In the genomic region with DNA sequence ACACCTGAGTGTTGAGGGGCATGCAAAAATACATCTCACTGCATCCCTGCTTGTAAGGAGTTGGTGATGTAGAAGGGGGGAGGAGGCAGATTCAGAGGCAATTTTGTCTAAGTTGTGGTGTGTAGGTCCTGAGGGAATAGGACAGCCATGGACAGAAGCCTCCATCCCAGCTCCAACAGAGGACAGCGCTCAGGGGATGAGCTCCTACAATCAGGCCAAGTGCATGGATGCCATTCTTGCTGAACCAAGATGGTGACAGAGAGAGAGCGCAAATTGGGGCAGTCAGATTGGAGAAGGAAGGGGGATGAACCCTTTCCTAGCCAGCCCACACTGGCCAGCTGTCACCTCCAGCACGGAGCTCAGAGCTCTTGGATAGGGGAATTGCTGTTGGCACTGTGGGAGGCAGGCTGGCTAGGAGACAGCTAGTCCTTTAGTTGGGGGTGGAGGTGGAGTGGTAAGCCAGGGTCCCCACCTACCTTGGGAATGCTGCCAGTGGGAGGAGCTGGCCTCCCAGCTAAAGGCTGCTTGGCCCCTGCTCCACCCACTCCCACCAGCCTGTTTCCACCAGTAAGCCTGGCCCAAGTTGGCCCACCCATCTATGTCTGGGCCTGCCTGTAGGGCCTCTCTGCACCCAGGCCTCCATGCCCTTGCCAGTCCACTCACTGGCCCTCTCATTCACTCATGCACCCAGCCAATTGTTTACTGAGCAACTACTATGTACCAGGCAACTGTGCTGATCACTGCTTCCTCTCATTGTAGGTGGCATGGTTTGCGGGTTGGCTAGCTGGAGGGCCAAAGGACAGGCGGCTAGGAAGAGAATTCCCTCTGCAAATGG, we compare ENCODE assay signal across 11 cellular contexts. TPM values are rescaled to one million over a fixed set of nuclear protein-coding genes. Genes with fewer than 3 reads are reported as not detected.
A peak's percentile ranks its signal among the peaks of the same experiment; 100 is the strongest.
DNase-seq lines count a peak whose midpoint lies in the region; ATAC-seq and TF ChIP-seq lines count a peak whose summit lies in the region.
"Had no signal": no experiment of that assay in that cellular context is flagged by ENCODE, and none has a peak within 500 bp of the region (broad histone marks: within the 10 kb centered on the region; RNA-seq: fewer than 3 reads in every experiment).

No MANE protein-coding gene starts in this region.

- H3K36me3 Mint-ChIP-seq in brain, result no peaks in the 10 kb centered on the region

- 85 to 86% methylated on average over 5 of the region's 5 CpGs for WGBS in aorta, 2 donors

- H3K27me3 ChIP-seq in left ventricle myocardium inferior (ENCODE audit: low read depth), result peaks cover 5% of the 10 kb centered on the region
- H3K27me3 ChIP-seq in mucosa of stomach (ENCODE audit: control insufficient read depth, insufficient read depth, low read length), result no peaks in the 10 kb centered on the region
- H3K27me3 ChIP-seq in aorta (ENCODE audit: control insufficient read depth in 1 of 2, insufficient read depth in 2 of 2, low read length in 1 of 2), result no peaks in the 10 kb centered on the region

- peak overlapping the region in 3 of 5 experiments; percentile 19 to 94 (median 50) for H3K27ac Mint-ChIP-seq in brain

- H3K9me3 ChIP-seq in left ventricle myocardium inferior (replicated peaks), result no peaks in the 10 kb centered on the region
- no peaks in the 10 kb centered on the region for H3K9me3 ChIP-seq in mucosa of stomach (ENCODE audit: control insufficient read depth, low read length)
- no peaks in the 10 kb centered on the region for H3K9me3 ChIP-seq in aorta (ENCODE audit: control insufficient read depth, low read length)
- H3K9me3 ChIP-seq: SJCRH30 had no signal

- H3K4me3 ChIP-seq in left ventricle myocardium inferior (no peak overlapping the region), mucosa of stomach (ENCODE audit: low read length) (no peak overlapping the region), aorta (ENCODE audit: low read length in 2 of 2) (no peak overlapping the region)
- H3K4me3 ChIP-seq: GM23248, SJCRH30 had no signal

- H3K4me3 Mint-ChIP-seq in brain, result peak overlapping the region; percentile 83 to 97 (median 90)

- no peaks in the 10 kb centered on the region for H3K9me3 Mint-ChIP-seq in brain

- ATAC-seq in left cardiac atrium (no peak), aorta (ENCODE audit: low FRiP score) (no peak), GM18861 (IDR thresholded peaks at IDR 0.05; ENCODE audit: unreplicated experiment) (no peak)

- H3K4me1 Mint-ChIP-seq in brain, result peaks cover 35% of the 10 kb centered on the region

- TF ChIP-seq CTCF in left ventricle myocardium inferior (IDR thresholded peaks at IDR 0.05; ENCODE audit: borderline replicate concordance) (no peak), brain (conservative IDR thresholded peaks at IDR 0.05) (no peak)

- H3K9ac ChIP-seq in mucosa of stomach (ENCODE audit: low read length), result peak overlapping the region; percentile 82
- H3K9ac ChIP-seq: GM23248 had no signal

- H3K27me3 Mint-ChIP-seq in brain, result peaks cover 7% of the 10 kb centered on the region

- H3K27ac ChIP-seq in left ventricle myocardium inferior (replicated peaks) (peak overlapping the region; percentile 2), aorta (ENCODE audit: low read depth in 1 of 2, low read length in 2 of 2) (no peak overlapping the region)
- H3K27ac ChIP-seq: GM23248, SJCRH30 had no signal

- no peak for DNase-seq in left ventricle myocardium inferior
- no peak for DNase-seq in left cardiac atrium
- peak; percentile 44 to 70 for DNase-seq in aorta
- DNase-seq in NCI-H2196 treated with DMSO at 0.1 percent for 48 hours (lab: John Stamatoyannopoulos, UW; ENCODE audit: unreplicated experiment), result no peak
- no peak for DNase-seq in 8988T
- DNase-seq: activated effector memory CD4-positive, alpha-beta T cell treated with anti-CD3 and anti-CD28 coated beads, Interleukin-2, amount 50 U/mL, for 16 hours; GM23248 had no signal

- no peaks in the 10 kb centered on the region for H3K36me3 ChIP-seq in left ventricle myocardium inferior
- no peaks in the 10 kb centered on the region for H3K36me3 ChIP-seq in mucosa of stomach (ENCODE audit: control insufficient read depth, insufficient read depth, low read length)
- H3K36me3 ChIP-seq in aorta (ENCODE audit: control insufficient read depth in 1 of 2, insufficient read depth in 2 of 2, low read length in 1 of 2), result no peaks in the 10 kb centered on the region
- H3K36me3 ChIP-seq: SJCRH30 had no signal

- peaks cover 47% of the 10 kb centered on the region for H3K4me1 ChIP-seq in left ventricle myocardium inferior
- peaks cover 65% of the 10 kb centered on the region for H3K4me1 ChIP-seq in mucosa of stomach (ENCODE audit: control insufficient read depth, insufficient read depth, low read length)
- no peaks in the 10 kb centered on the region for H3K4me1 ChIP-seq in aorta (ENCODE audit: control insufficient read depth in 1 of 2, insufficient read depth in 2 of 2, low read length in 2 of 2)

- intact Hi-C loops in left ventricle myocardium inferior (cut with micrococcal nuclease) (no loop called here), left cardiac atrium (cut with DNase I) (no loop called here), aorta (cut with DNase I) (no loop called here)

RNA-seq across cellular contexts. Expression of a gene that starts 2.5 kb away (rescaled TPM):
- 3.4 TPM for total RNA-seq in left ventricle myocardium inferior
- 1 to 10 TPM; 6.4 to 8.1 TPM for total RNA-seq in left cardiac atrium
- 5.6 TPM for polyA plus RNA-seq in brain (ENCODE audit: insufficient read depth, low read depth, low replicate concordance)
- 10 to 100 TPM; 22.0 to 25.1 TPM for total RNA-seq in aorta
- 1 to 10 TPM; 2.0 to 6.1 TPM for polyA plus RNA-seq in aorta

RNA-seq across cellular contexts. Expression of a gene that starts 29.4 kb away (rescaled TPM):
- total RNA-seq in left ventricle myocardium inferior (14.6 TPM), left cardiac atrium (10 to 100 TPM; 12.1 to 14.2 TPM), aorta (10 to 100 TPM; 21.0 to 21.5 TPM)
- polyA plus RNA-seq in brain (ENCODE audit: insufficient read depth, low read depth, low replicate concordance) (7.9 TPM), aorta (10 to 100 TPM; 14.4 to 15.8 TPM)

RNA-seq across cellular contexts. Expression of a gene that starts 51.1 kb away (rescaled TPM):
- 2.7 TPM for total RNA-seq in left ventricle myocardium inferior
- total RNA-seq in left cardiac atrium, result 1 to 10 TPM; 3.8 to 4.3 TPM
- polyA plus RNA-seq in brain (ENCODE audit: insufficient read depth, low read depth, low replicate concordance), result 572 TPM
- 1 to 10 TPM; 3.3 to 5.2 TPM for total RNA-seq in aorta
- 1 to 10 TPM; 3.3 to 9.4 TPM for polyA plus RNA-seq in aorta

Comparison
In these comparisons a context has a peak if more than half of its experiments do, and no peak if none do; other contexts are left out.
1. DNase-seq: peak in aorta (2 of 2); none in left ventricle myocardium inferior (single experiment), left cardiac atrium (single experiment), NCI-H2196 treated with DMSO at 0.1 percent for 48 hours (single experiment) and 8988T (single experiment).